ENCODE assay signal across 8 cellular contexts in the genomic region with DNA sequence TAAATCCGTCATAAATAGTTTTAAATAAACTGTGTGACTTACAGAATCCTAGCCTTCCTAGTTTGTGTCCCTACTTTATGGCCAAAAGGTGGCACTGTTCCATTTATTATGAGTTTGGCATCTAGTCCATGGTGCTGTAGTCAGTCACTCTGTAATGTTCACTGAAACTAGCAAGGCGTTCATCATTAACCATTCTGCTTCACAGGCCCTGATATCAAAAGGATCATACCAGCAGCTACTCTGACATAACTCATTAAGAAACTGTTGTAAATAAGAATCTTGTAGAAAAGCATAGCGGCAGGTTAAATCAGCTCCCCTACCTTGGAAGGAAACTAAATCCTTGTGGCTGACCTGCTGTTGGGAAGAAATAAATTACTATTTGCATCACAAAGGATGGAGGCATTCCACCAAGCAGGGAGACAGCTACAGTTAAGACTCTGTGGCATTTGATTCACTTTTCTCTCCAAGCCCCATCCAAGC.
DNase-seq lines count a peak whose midpoint lies in the region; ATAC-seq, FAIRE-seq and TF ChIP-seq lines count a peak whose summit lies in the region.

No MANE protein-coding gene starts in this region.

- H3K4me1 ChIP-seq in HEK293 (ENCODE audit: control insufficient read depth, insufficient read depth, low read length), result no peaks in the 10 kb centered on the region
- no peaks in the 10 kb centered on the region for H3K4me1 ChIP-seq in pancreas
- no peaks in the 10 kb centered on the region for H3K4me1 ChIP-seq in suprapubic skin

- POLR2A ChIA-PET in HEK293 (lab: Yijun Ruan, JAX), result no interaction called here

- no peak for TF ChIP-seq CTCF in HEK293 (tag by site-specific recombination; IDR thresholded peaks at IDR 0.05)
- peak in 2 of 4 donors; percentile 26 to 42 for TF ChIP-seq CTCF in pancreas (IDR thresholded peaks at IDR 0.05)
- TF ChIP-seq CTCF in suprapubic skin (IDR thresholded peaks at IDR 0.05), result peak in 1 of 2 donors; percentile 9

- peaks cover 0 to 11% (median 0%) of the 10 kb centered on the region in 4 donors for H3K27me3 ChIP-seq in pancreas
- H3K27me3 ChIP-seq in suprapubic skin, result no peaks in the 10 kb centered on the region

- no peaks in the 10 kb centered on the region for H3K36me3 ChIP-seq in HEK293 (ENCODE audit: control insufficient read depth in 2 of 2, insufficient read depth in 1 of 2, low read length in 2 of 2)
- H3K36me3 ChIP-seq in pancreas, result no peaks in the 10 kb centered on the region
- no peaks in the 10 kb centered on the region for H3K36me3 ChIP-seq in suprapubic skin

- no peak for TF ChIP-seq EP300 in suprapubic skin (IDR thresholded peaks at IDR 0.05)

- H3K4me3 ChIP-seq in HEK293 (ENCODE audit: low read depth, low read length) (no peak overlapping the region), pancreas (no peak overlapping the region), suprapubic skin (no peak overlapping the region)

- FAIRE-seq in pancreas (lab: Jason Lieb, UNC), result peak; percentile 76

- H3K9me3 ChIP-seq in HEK293 (ENCODE audit: control insufficient read depth, insufficient read depth, low read depth, low read length), result no peaks in the 10 kb centered on the region
- no peaks in the 10 kb centered on the region for H3K9me3 ChIP-seq in pancreas
- no peaks in the 10 kb centered on the region for H3K9me3 ChIP-seq in suprapubic skin

- CTCF ChIA-PET in HEK293 (lab: Yijun Ruan, JAX), result interaction anchor here (0.6 to 3.0 kb wide), 12 partner anchors 10 to 1012 kb away, joined by 3 to 21 read pairs (median 4); no protein-coding TSS in a partner anchor

- H3K27ac ChIP-seq in HEK293 (ENCODE audit: extremely low read depth, low read depth, low read length) (no peak overlapping the region), pancreas (no peak overlapping the region), suprapubic skin (no peak overlapping the region)

- no peak for TF ChIP-seq POLR2A in erythroblast (IDR thresholded peaks at IDR 0.05; ENCODE audit: low read length)
- no peak for TF ChIP-seq POLR2A in suprapubic skin (IDR thresholded peaks at IDR 0.05)

- intact Hi-C loops in pancreas (cut with DNase I), result no loop called here

- 5 to 7% methylated on average over 3 of the region's 3 CpGs for WGBS in pancreas, 2 donors
- WGBS in suprapubic skin, result 11% methylated on average over 3 of the region's 3 CpGs

- peak in 3 of 4 donors; percentile 67 to 79 (median 75) for ATAC-seq in pancreas
- ATAC-seq in HG03280 (IDR thresholded peaks at IDR 0.05; ENCODE audit: unreplicated experiment), result no peak
- ATAC-seq in HG03045 (IDR thresholded peaks at IDR 0.05; ENCODE audit: unreplicated experiment), result no peak

- peak; percentile 1 for DNase-seq in ELR (ENCODE audit: low read depth)
- peak; percentile 0 for DNase-seq in NCI-H774 (lab: John Stamatoyannopoulos, UW)
- DNase-seq in erythroblast (lab: John Stamatoyannopoulos, UW), result peak; percentile 20 to 47
- DNase-seq in pancreas, result peak in 2 of 6 donors; percentile 1 to 10
- no peak for DNase-seq in suprapubic skin (ENCODE audit: low spot score in 2 of 2)

TF ChIP-seq in HEK293, 187 proteins besides CTCF, POLR2A, EP300 and RAD21:
- no peak for TF ChIP-seq ZNF623 (tag by site-specific recombination; IDR thresholded peaks at IDR 0.05)
- peak; percentile 76 for TF ChIP-seq ZNF654 (tag by site-specific recombination; IDR thresholded peaks at IDR 0.05; ENCODE audit: low read depth)
- peak; percentile 35; the same call in 1 of the 2 replicates for TF ChIP-seq ZNF660 (tag by site-specific recombination; IDR thresholded peaks at IDR 0.05)

Comparison
In these comparisons a context has a peak if more than half of its experiments do, and no peak if none do; other contexts are left out.
1. DNase-seq: peak in ELR (single experiment), NCI-H774 (single experiment) and erythroblast (2 of 2); none in suprapubic skin (0 of 2).
2. ATAC-seq: peak in pancreas (3 of 4); none in HG03280 (single experiment) and HG03045 (single experiment).